Comparison of ENCODE assay signal across 8 cellular contexts in genomic region chr1:67429528-67430357, GRCh38. TPM values are rescaled to one million over a fixed set of nuclear protein-coding genes. Genes with fewer than 3 reads are reported as not detected.
A peak's percentile ranks its signal among the peaks of the same experiment; 100 is the strongest.
DNase-seq lines count a peak whose midpoint lies in the region; ATAC-seq, FAIRE-seq and TF ChIP-seq lines count a peak whose summit lies in the region.

No MANE protein-coding gene starts in this region.

- H3K9me3 ChIP-seq in pancreas (no peaks in the 10 kb centered on the region), uterus (no peaks in the 10 kb centered on the region)

- H3K27ac Mint-ChIP-seq in GM23338 (peak overlapping the region; percentile 98), glutamatergic neuron (ENCODE audit: unreplicated experiment) (peak overlapping the region; percentile 97)

- H3K4me3 ChIP-seq in GM23338 (peak overlapping the region; percentile 66), pancreas (peak overlapping the region; percentile 76 to 94 (median 86)), uterus (peak overlapping the region; percentile 73 to 82)

- no peak for FAIRE-seq in pancreas (lab: Jason Lieb, UNC)

- ATAC-seq in GM23338 (peak; percentile 2; the same call in 2 of the 3 replicates), pancreas (peak; percentile 13 to 24 (median 16))

- H3K27me3 ChIP-seq in GM23338 (ENCODE audit: insufficient read depth) (no peaks in the 10 kb centered on the region), pancreas (no peaks in the 10 kb centered on the region), uterus (no peaks in the 10 kb centered on the region)

- peaks cover 54% of the 10 kb centered on the region for H3K79me2 ChIP-seq in GM23338 (replicated peaks; ENCODE audit: insufficient read depth)

- H3F3A ChIP-seq in GM23338 (replicated peaks; ENCODE audit: low read depth): no peaks in the 10 kb centered on the region

- H3K4me1 Mint-ChIP-seq in GM23338 (peaks cover 37% of the 10 kb centered on the region), glutamatergic neuron (ENCODE audit: low read depth, unreplicated experiment) (peaks cover 27% of the 10 kb centered on the region)

- peaks cover 20% of the 10 kb centered on the region for H3K36me3 ChIP-seq in GM23338 (ENCODE audit: insufficient read depth)
- peaks cover 0 to 14% (median 8%) of the 10 kb centered on the region in 3 donors for H3K36me3 ChIP-seq in pancreas
- H3K36me3 ChIP-seq in uterus: no peaks in the 10 kb centered on the region

- H3K4me3 Mint-ChIP-seq in GM23338 (peak overlapping the region; percentile 87), glutamatergic neuron (ENCODE audit: unreplicated experiment) (peak overlapping the region; percentile 97)

- intact Hi-C loops in pancreas (cut with DNase I) (no loop called here), uterus (cut with DNase I; ENCODE audit: low total_unique reads) (no loop called here)

- H3K27ac ChIP-seq in GM23338 (ENCODE audit: low read depth) (peak overlapping the region; percentile 70), pancreas (peak overlapping the region; percentile 90 to 95 (median 92)), uterus (peak overlapping the region; percentile 91)

- H3K27me3 Mint-ChIP-seq in GM23338 (ENCODE audit: insufficient read depth, low read depth, poor library complexity) (peaks cover 28% of the 10 kb centered on the region), glutamatergic neuron (ENCODE audit: unreplicated experiment) (peaks cover 12% of the 10 kb centered on the region)

- H3K4me1 ChIP-seq in GM23338 (ENCODE audit: insufficient read depth) (peaks cover 27% of the 10 kb centered on the region), pancreas (peaks cover 5 to 18% (median 15%) of the 10 kb centered on the region in 3 donors), uterus (no peaks in the 10 kb centered on the region)

- no peaks in the 10 kb centered on the region for H3K9me2 ChIP-seq in GM23338 (ENCODE audit: insufficient read depth)

- TF ChIP-seq CTCF in GM23338 (conservative IDR thresholded peaks at IDR 0.05; ENCODE audit: low read depth in 2 of 2) (no peak), glutamatergic neuron (IDR thresholded peaks at IDR 0.05; ENCODE audit: partially characterized antibody, unreplicated experiment) (no peak), pancreas (IDR thresholded peaks at IDR 0.05) (no peak), uterus (IDR thresholded peaks at IDR 0.05) (no peak)

- H3K4me2 ChIP-seq in GM23338: peak overlapping the region; percentile 89

- TF ChIP-seq POLR2A in uterus (IDR thresholded peaks at IDR 0.05): no peak

- WGBS in pancreas, 2 donors: 0% methylated on average over 63 to 69 of the region's 69 CpGs

- H3K36me3 Mint-ChIP-seq in GM23338 (ENCODE audit: low read depth) (peaks cover 53% of the 10 kb centered on the region), glutamatergic neuron (ENCODE audit: unreplicated experiment) (no peaks in the 10 kb centered on the region)

- H4K20me1 ChIP-seq in GM23338 (replicated peaks; ENCODE audit: insufficient read depth): peaks cover 46% of the 10 kb centered on the region

- DNase-seq in D341Med (ENCODE audit: low spot score) (peak; percentile 34), GM23338 (ENCODE audit: low spot score) (peak; percentile 29), NCI-H1105 (lab: John Stamatoyannopoulos, UW) (peak; percentile 24), glutamatergic neuron (peak; percentile 61), pancreas (peak; percentile 12 to 77 (median 36)), uterus (peak; percentile 26 to 30), NCI-H1436 (lab: John Stamatoyannopoulos, UW) (no peak)
- DNase-seq in activated T-helper 1 cell treated with anti-CD3 and anti-CD28 coated beads, Interleukin-2, amount 50 U/mL, for 16 hours (ENCODE audit: low read depth in 1 of 2, low spot score in 1 of 2): peak; percentile 12 to 17

- H3K9me3 Mint-ChIP-seq in GM23338 (no peaks in the 10 kb centered on the region; the same call in 2 of the 3 replicates), glutamatergic neuron (ENCODE audit: unreplicated experiment) (peaks cover 14% of the 10 kb centered on the region)

- H2AFZ ChIP-seq in GM23338: no peak overlapping the region

TF ChIP-seq in GM23338, 12 proteins besides CTCF, POLR2A, EP300 and RAD21:
- TF ChIP-seq POLR2AphosphoS5 (IDR thresholded peaks at IDR 0.05; ENCODE audit: low read depth): peak; percentile 77
- no peak for TF ChIP-seq NANOG (IDR thresholded peaks at IDR 0.05; ENCODE audit: borderline replicate concordance)

RNA-seq across cellular contexts. Expression of gene SERBP1, which starts 0.5 kb away (rescaled TPM):
- 674 and 696 TPM in 2 replicates for total RNA-seq in GM23338 (2014; rRNA removed; shearing (Covaris generic))
- 532 and 559 TPM in 2 replicates for polyA plus RNA-seq in GM23338 (2016; fragmentation: Nextera tagmentation; extraction: Ambion mirVana)
- 159 TPM for total RNA-seq in glutamatergic neuron (ENCODE audit: unreplicated experiment)
- total RNA-seq in pancreas: 100 to 1,000 TPM in 3 of 6 donors, 10 to 100 TPM in 3; 68.0 to 138 (median 101) TPM
- 10 to 100 TPM; 38.8 to 62.9 TPM for polyA plus RNA-seq in pancreas
- total RNA-seq in uterus: 100 to 1,000 TPM; 115 to 307 (median 143) TPM
